9 cellular contexts compared by ENCODE assay signal in genomic region chr3:119562307-119562961, GRCh38. TPM values are rescaled to one million over a fixed set of nuclear protein-coding genes. Genes with fewer than 3 reads are reported as not detected.
DNase-seq lines count a peak whose midpoint lies in the region; ATAC-seq and TF ChIP-seq lines count a peak whose summit lies in the region.
"Had no signal": no experiment of that assay in that cellular context is flagged by ENCODE, and none has a peak within 500 bp of the region (broad histone marks: within the 10 kb centered on the region; RNA-seq: fewer than 3 reads in every experiment).

No MANE protein-coding gene starts in this region.

- TF ChIP-seq CTCF in GM10266 (IDR thresholded peaks at IDR 0.05; ENCODE audit: control insufficient read depth, insufficient read depth, low read depth, missing control alignments): no peak
- TF ChIP-seq CTCF in GM20000 (IDR thresholded peaks at IDR 0.05; ENCODE audit: extremely low read depth, missing control alignments): no peak

- no peak overlapping the region for H3K27ac ChIP-seq in Karpas-422 (ENCODE audit: low read length)
- H3K27ac ChIP-seq: body of pancreas had no signal

- no peaks in the 10 kb centered on the region for H3K27me3 ChIP-seq in Karpas-422 (ENCODE audit: low read length)
- H3K27me3 ChIP-seq: body of pancreas had no signal

- H4K20me1 ChIP-seq in Karpas-422 (ENCODE audit: insufficient read depth, low read depth, low read length): no peaks in the 10 kb centered on the region

- H3K4me3 ChIP-seq in Karpas-422 (ENCODE audit: low read length): no peak overlapping the region
- H3K4me3 ChIP-seq: body of pancreas had no signal

- H3K9me3 ChIP-seq in Karpas-422 (ENCODE audit: low read length): no peaks in the 10 kb centered on the region
- H3K9me3 ChIP-seq: body of pancreas had no signal

- no peak overlapping the region for H2AFZ ChIP-seq in Karpas-422 (ENCODE audit: low read length)

- peak; percentile 74 for DNase-seq in GM10266 (ENCODE audit: extremely low spot score)
- DNase-seq in GM20000 (ENCODE audit: low spot score): peak; percentile 79
- DNase-seq in activated T-cell treated with anti-CD3 and anti-CD28 coated beads, Interleukin-2, amount 50 U/mL, for 48 hours: peak; percentile 53 to 64
- DNase-seq in stimulated activated CD8-positive, alpha-beta memory T cell treated with anti-CD3 and anti-CD28 coated beads, Interleukin-4, amount 100 ng/mL, for 48 hours: peak; percentile 63
- no peak for DNase-seq in G401 (ENCODE audit: low spot score)
- DNase-seq in D341Med (ENCODE audit: low spot score): no peak
- no peak for DNase-seq in Karpas-422

- ATAC-seq in HG03521 (IDR thresholded peaks at IDR 0.05; ENCODE audit: unreplicated experiment): peak; percentile 60
- ATAC-seq: body of pancreas had no signal

- H3K36me3 ChIP-seq in Karpas-422 (ENCODE audit: insufficient read depth, low read length): no peaks in the 10 kb centered on the region

- peaks cover 10% of the 10 kb centered on the region; the same call in 1 of the 2 replicates for H3K4me1 ChIP-seq in Karpas-422 (ENCODE audit: low read length)
- H3K4me1 ChIP-seq: body of pancreas had no signal

- in situ Hi-C loops in G401 (cut with HindIII; ENCODE audit: low sequenced_read_pairs): no loop called here

- no peak overlapping the region for H3K9ac ChIP-seq in Karpas-422 (ENCODE audit: low read length)

- no peaks in the 10 kb centered on the region for H3K79me2 ChIP-seq in Karpas-422 (ENCODE audit: low read length)

- no peak overlapping the region for H3K4me2 ChIP-seq in Karpas-422 (ENCODE audit: low read depth, low read length, poor library complexity, severe bottlenecking)

- no peaks in the 10 kb centered on the region for H3K9me2 ChIP-seq in Karpas-422 (replicated peaks; ENCODE audit: insufficient read depth, low read length)

RNA-seq across cellular contexts. Expression of gene CD80, which starts 3.0 kb away (rescaled TPM):
- not detected in 2 replicates for total RNA-seq in G401 (2014; rRNA removed; shearing (Covaris generic))
- total RNA-seq in Karpas-422 (2014; rRNA removed; shearing (Covaris generic); ENCODE audit: low replicate concordance): not detected in 2 replicates

RNA-seq across cellular contexts. Expression of gene ADPRH, which starts 16.9 kb away (rescaled TPM):
- not detected in 2 replicates for total RNA-seq in G401 (2014; rRNA removed; shearing (Covaris generic))
- total RNA-seq in Karpas-422 (2014; rRNA removed; shearing (Covaris generic); ENCODE audit: low replicate concordance): 2.9 and 3.0 TPM in 2 replicates

RNA-seq across cellular contexts. Expression of gene PLA1A, which starts 35.3 kb away (rescaled TPM):
- total RNA-seq in G401 (2014; rRNA removed; shearing (Covaris generic)): not detected in 2 replicates
- total RNA-seq in Karpas-422 (2014; rRNA removed; shearing (Covaris generic); ENCODE audit: low replicate concordance): not detected in 2 replicates

Comparison
In these comparisons a context has a peak if more than half of its experiments do, and no peak if none do; other contexts are left out.
1. DNase-seq: peak in GM10266 (single experiment), GM20000 (single experiment), activated T-cell treated with anti-CD3 and anti-CD28 coated beads, Interleukin-2, amount 50 U/mL, for 48 hours (2 of 2) and stimulated activated CD8-positive, alpha-beta memory T cell treated with anti-CD3 and anti-CD28 coated beads, Interleukin-4, amount 100 ng/mL, for 48 hours (single experiment); none in G401 (single experiment), D341Med (single experiment) and Karpas-422 (single experiment).